1 cellular context compared by ENCODE assay signal in genomic region chr7:24967696-24968095, GRCh38.
TF ChIP-seq lines count a peak whose summit lies in the region.

No MANE protein-coding gene starts in this region.

TF ChIP-seq in HCT116, 20 proteins besides CTCF, POLR2A, EP300 and RAD21 (continued from another document):
- TF ChIP-seq FOSL1 (IDR thresholded peaks at IDR 0.05; ENCODE audit: low read depth): no peak
- no peak for TF ChIP-seq SP1 (IDR thresholded peaks at IDR 0.05; ENCODE audit: low read depth)
TF ChIP-seq in HCT116: peak in this region for 0.
